Comparison of ENCODE assay signal across 1 cellular context in genomic region chr14:92945959-92946846, GRCh38.
TF ChIP-seq lines count a peak whose summit lies in the region.

No MANE protein-coding gene starts in this region.

TF ChIP-seq in HEK293, 187 proteins besides CTCF, POLR2A, EP300 and RAD21 (continued from another document):
- no peak for TF ChIP-seq AEBP2 (tag by site-specific recombination; IDR thresholded peaks at IDR 0.05; ENCODE audit: borderline replicate concordance)
- TF ChIP-seq ZNF645 (tag by site-specific recombination; IDR thresholded peaks at IDR 0.05): no peak
- no peak for TF ChIP-seq MYNN (tag by site-specific recombination; IDR thresholded peaks at IDR 0.05; ENCODE audit: borderline replicate concordance)
- no peak for TF ChIP-seq ZNF449 (tag by site-specific recombination; IDR thresholded peaks at IDR 0.05)
- TF ChIP-seq ZBTB21 (tag by site-specific recombination; IDR thresholded peaks at IDR 0.05): peak; percentile 79
- TF ChIP-seq GLIS1 (tag by site-specific recombination; IDR thresholded peaks at IDR 0.05): peak; percentile 84
- 0 out of 2 replicates have a peak, but pooled peaks have one; percentile 21 for TF ChIP-seq ZNF692 (tag by site-specific recombination; IDR thresholded peaks at IDR 0.05)
- TF ChIP-seq SCRT2 (tag by site-specific recombination; IDR thresholded peaks at IDR 0.05): no peak
- TF ChIP-seq ZNF280D (tag by site-specific recombination; IDR thresholded peaks at IDR 0.05): no peak
- no peak for TF ChIP-seq GLI2 (tag by site-specific recombination; IDR thresholded peaks at IDR 0.05; ENCODE audit: borderline replicate concordance, low read depth)
- TF ChIP-seq GLIS2 (tag by site-specific recombination; IDR thresholded peaks at IDR 0.05): peak; percentile 74
- no peak for TF ChIP-seq ZNF214 (tag by site-specific recombination; IDR thresholded peaks at IDR 0.05; ENCODE audit: borderline replicate concordance)
- TF ChIP-seq OSR2 (tag by site-specific recombination; IDR thresholded peaks at IDR 0.05): 0 out of 2 replicates have a peak, but pooled peaks have one; percentile 20
- TF ChIP-seq ZNF510 (tag by site-specific recombination; IDR thresholded peaks at IDR 0.05; ENCODE audit: insufficient replicate concordance): no peak
- peak; percentile 47 for TF ChIP-seq ZFHX2 (tag by site-specific recombination; conservative IDR thresholded peaks at IDR 0.05)
- TF ChIP-seq ZNF843 (tag by site-specific recombination; IDR thresholded peaks at IDR 0.05): no peak
- TF ChIP-seq TCF7L2 (IDR thresholded peaks at IDR 0.05; ENCODE audit: borderline replicate concordance, low read depth, low read length): no peak
- no peak for TF ChIP-seq ZNF19 (tag by site-specific recombination; IDR thresholded peaks at IDR 0.05; ENCODE audit: low read depth)
- no peak for TF ChIP-seq ZNF529 (tag by site-specific recombination; IDR thresholded peaks at IDR 0.05; ENCODE audit: insufficient replicate concordance)
- TF ChIP-seq ATF2 (tag by site-specific recombination; IDR thresholded peaks at IDR 0.05; ENCODE audit: low read depth): peak; percentile 82
- TF ChIP-seq KLF9 (tag by site-specific recombination; IDR thresholded peaks at IDR 0.05; ENCODE audit: low read depth): peak; percentile 55; the same call in 1 of the 2 replicates
- TF ChIP-seq ZFP69B (tag by site-specific recombination; IDR thresholded peaks at IDR 0.05): 0 out of 2 replicates have a peak, but pooled peaks have one; percentile 24
- no peak for TF ChIP-seq PRDM2 (tag by site-specific recombination; IDR thresholded peaks at IDR 0.05; ENCODE audit: borderline replicate concordance)
- no peak for TF ChIP-seq ZNF140 (tag by site-specific recombination; IDR thresholded peaks at IDR 0.05)
- TF ChIP-seq ZNF121 (tag by site-specific recombination; IDR thresholded peaks at IDR 0.05): 0 out of 2 replicates have a peak, but pooled peaks have one; percentile 13
- no peak for TF ChIP-seq ZNF626 (tag by site-specific recombination; IDR thresholded peaks at IDR 0.05)
- TF ChIP-seq KLF8 (tag by site-specific recombination; IDR thresholded peaks at IDR 0.05): peak; percentile 16; the same call in 1 of the 2 replicates
TF ChIP-seq in HEK293: peak in this region for 20.
